17 cellular contexts compared by ENCODE assay signal in genomic region chr10:103824281-103824680, GRCh38.
"Had no signal": no experiment of that assay in that cellular context is flagged by ENCODE, and none has a peak within 500 bp of the region (broad histone marks: within the 10 kb centered on the region; RNA-seq: fewer than 3 reads in every experiment).

No MANE protein-coding gene starts in this region.

- H3K27me3 ChIP-seq: breast epithelium, gastrocnemius medialis, heart right ventricle had no signal

- H3K4me1 Mint-ChIP-seq: activated CD4-positive, alpha-beta T cell treated with anti-CD3 and anti-CD28 coated beads for 36 hours had no signal

- H3K4me3 Mint-ChIP-seq: activated CD4-positive, alpha-beta T cell treated with anti-CD3 and anti-CD28 coated beads for 36 hours; activated CD8-positive, alpha-beta T cell treated with anti-CD3 and anti-CD28 coated beads, Interleukin-2, amount 10 ng/mL, durations not matched to agents 7 days and 5 days; activated naive CD8-positive, alpha-beta T cell; neural progenitor cell had no signal

- H3K4me3 ChIP-seq: breast epithelium, gastrocnemius medialis, heart right ventricle, neural progenitor cell, stomach, thoracic aorta had no signal

- DNase-seq: activated CD4-positive, alpha-beta T cell treated with anti-CD3 and anti-CD28 coated beads for 36 hours; activated CD8-positive, alpha-beta T cell treated with anti-CD3 and anti-CD28 coated beads, Interleukin-2, amount 10 ng/mL, durations not matched to agents 7 days and 5 days; activated effector memory CD4-positive, alpha-beta T cell treated with Interleukin-2 at 50 U/mL for 16 hours; amygdala; gastrocnemius medialis; heart right ventricle; left ventricle myocardium superior; retina; stomach; SW 1271 had no signal

- ATAC-seq: activated CD4-positive, alpha-beta T cell treated with anti-CD3 and anti-CD28 coated beads for 36 hours; activated CD8-positive, alpha-beta T cell treated with anti-CD3 and anti-CD28 coated beads, Interleukin-2, amount 10 ng/mL, durations not matched to agents 7 days and 5 days; gastrocnemius medialis; left ventricle myocardium superior had no signal

- H3K36me3 ChIP-seq: breast epithelium, gastrocnemius medialis, heart right ventricle, neural progenitor cell, stomach, thoracic aorta had no signal

- H3K36me3 Mint-ChIP-seq: activated naive CD8-positive, alpha-beta T cell had no signal

- H3K4me1 ChIP-seq: parathyroid adenoma had no signal

- H3K9me3 Mint-ChIP-seq: neural progenitor cell had no signal

- FAIRE-seq: endometrium, urothelium cell line had no signal

- H3K9ac ChIP-seq: neural progenitor cell, parathyroid adenoma had no signal

- H3K9me3 ChIP-seq: breast epithelium, gastrocnemius medialis, heart right ventricle, stomach, thoracic aorta had no signal

- H3K27ac Mint-ChIP-seq: activated CD4-positive, alpha-beta T cell treated with anti-CD3 and anti-CD28 coated beads for 36 hours; activated CD8-positive, alpha-beta T cell treated with anti-CD3 and anti-CD28 coated beads, Interleukin-2, amount 10 ng/mL, durations not matched to agents 7 days and 5 days; activated naive CD8-positive, alpha-beta T cell; neural progenitor cell had no signal
